ENCODE assay signal across 8 cellular contexts in the genomic region with DNA sequence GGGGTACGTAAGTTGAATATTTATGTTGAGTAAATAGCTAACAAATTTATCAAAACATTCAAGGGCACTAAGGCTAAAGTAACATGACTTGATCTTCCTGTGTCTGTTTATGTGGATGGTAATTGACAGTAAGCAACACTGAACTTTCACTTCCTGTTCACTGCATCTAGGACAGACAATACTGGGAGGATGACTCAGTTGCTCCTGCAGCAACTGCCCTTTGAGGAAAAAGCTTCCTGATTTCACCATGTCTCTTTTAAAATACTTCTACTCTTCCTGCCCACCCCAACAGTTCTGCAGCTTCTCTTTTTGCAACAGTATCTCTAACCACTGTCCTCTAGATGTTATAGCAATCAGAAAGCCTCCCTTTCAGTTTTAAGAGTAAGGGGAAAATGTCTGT.
DNase-seq lines count a peak whose midpoint lies in the region; ATAC-seq, FAIRE-seq and TF ChIP-seq lines count a peak whose summit lies in the region.

No MANE protein-coding gene starts in this region.

- intact Hi-C loops in A673 (cut with micrococcal nuclease; ENCODE audit: unreplicated experiment) = no loop called here
- intact Hi-C loops in naive thymus-derived CD4-positive, alpha-beta T cell (cut with micrococcal nuclease) = no loop called here

- peaks cover 0 to 11% (median 0%) of the 10 kb centered on the region in 7 donors for H3K4me1 Mint-ChIP-seq in naive thymus-derived CD4-positive, alpha-beta T cell
- H3K4me1 Mint-ChIP-seq in progenitor cell of endocrine pancreas (ENCODE audit: low read depth) = no peaks in the 10 kb centered on the region

- peak overlapping the region in 1 of 10 donors; percentile 13 for H3K4me3 Mint-ChIP-seq in naive thymus-derived CD4-positive, alpha-beta T cell
- no peak overlapping the region for H3K4me3 Mint-ChIP-seq in progenitor cell of endocrine pancreas (ENCODE audit: low read depth)

- no peaks in the 10 kb centered on the region for H3K36me3 Mint-ChIP-seq in naive thymus-derived CD4-positive, alpha-beta T cell
- H3K36me3 Mint-ChIP-seq in progenitor cell of endocrine pancreas (ENCODE audit: insufficient read depth) = no peaks in the 10 kb centered on the region

- TF ChIP-seq CTCF in A673 (conservative IDR thresholded peaks at IDR 0.05; ENCODE audit: low read depth, low read length) (no peak), HL-60 (IDR thresholded peaks at IDR 0.05; ENCODE audit: insufficient read depth, low read length) (no peak), bronchial epithelial cell (IDR thresholded peaks at IDR 0.05; ENCODE audit: insufficient read depth, low read length, severe bottlenecking) (no peak), progenitor cell of endocrine pancreas (IDR thresholded peaks at IDR 0.05; ENCODE audit: unreplicated experiment) (no peak)

- no peak overlapping the region for H3K27ac Mint-ChIP-seq in naive thymus-derived CD4-positive, alpha-beta T cell
- H3K27ac Mint-ChIP-seq in progenitor cell of endocrine pancreas = no peak overlapping the region

- no peaks in the 10 kb centered on the region for H3K27me3 ChIP-seq in A673 (replicated peaks; ENCODE audit: insufficient read depth, low read depth, low read length, poor library complexity)
- H3K27me3 ChIP-seq in HL-60 (ENCODE audit: insufficient read depth, poor library complexity, severe bottlenecking) = no peaks in the 10 kb centered on the region
- H3K27me3 ChIP-seq in bronchial epithelial cell (ENCODE audit: control insufficient read depth, insufficient read depth, low read length) = no peaks in the 10 kb centered on the region
- no peaks in the 10 kb centered on the region for H3K27me3 ChIP-seq in naive thymus-derived CD4-positive, alpha-beta T cell (ENCODE audit: control insufficient read depth in 2 of 2, insufficient read depth in 2 of 2, low read length in 2 of 2)

- no peak overlapping the region for H3K27ac ChIP-seq in A673 (ENCODE audit: low read depth, low read length, poor library complexity, severe bottlenecking)
- peak overlapping the region; percentile 85 for H3K27ac ChIP-seq in HL-60 (replicated peaks)
- no peak overlapping the region for H3K27ac ChIP-seq in naive thymus-derived CD4-positive, alpha-beta T cell (ENCODE audit: low read depth, low read length)

- CTCF ChIA-PET in A673 (lab: Charles Lee) = interaction anchor here (0.6 kb wide), 1 partner anchor 183 kb away, joined by 3 read pairs; no protein-coding TSS in a partner anchor
- CTCF ChIA-PET in naive thymus-derived CD4-positive, alpha-beta T cell (lab: Charles Lee) = no interaction called here

- DNase-seq in A673 (ENCODE audit: low spot score) (peak; percentile 18), HL-60 (ENCODE audit: low read depth in 1 of 2, low spot score in 1 of 2) (peak; percentile 88 to 95), bronchial epithelial cell (ENCODE audit: low read depth) (peak; percentile 59), DMS79 (lab: John Stamatoyannopoulos, UW) (no peak), progenitor cell of endocrine pancreas (ENCODE audit: low spot score, unreplicated experiment) (no peak), cerebellum (ENCODE audit: low spot score) (no peak)
- DNase-seq in naive thymus-derived CD4-positive, alpha-beta T cell = no peak

- POLR2A ChIA-PET in A673 (lab: Charles Lee; ENCODE audit: low non-redundant PET) = no interaction called here
- POLR2A ChIA-PET in naive thymus-derived CD4-positive, alpha-beta T cell (lab: Charles Lee) = no interaction called here

- FAIRE-seq in bronchial epithelial cell (lab: Jason Lieb, UNC) = no peak

- no TSS peak for BruUV-seq in A673 (replicated peaks; lab: Mats Ljungman, UMichigan)

- H3K9me3 ChIP-seq in A673 (ENCODE audit: low read depth, low read length, poor library complexity, severe bottlenecking) = no peaks in the 10 kb centered on the region
- no peaks in the 10 kb centered on the region for H3K9me3 ChIP-seq in naive thymus-derived CD4-positive, alpha-beta T cell (ENCODE audit: control insufficient read depth in 2 of 3, low read length in 3 of 3)

- no peaks in the 10 kb centered on the region for H3K27me3 Mint-ChIP-seq in naive thymus-derived CD4-positive, alpha-beta T cell
- H3K27me3 Mint-ChIP-seq in progenitor cell of endocrine pancreas = no peaks in the 10 kb centered on the region

- no peak overlapping the region for H3K4me3 ChIP-seq in A673 (ENCODE audit: low read depth, low read length, poor library complexity, severe bottlenecking)
- no peak overlapping the region for H3K4me3 ChIP-seq in HL-60 (replicated peaks; ENCODE audit: insufficient read depth, low read length)
- no peak overlapping the region for H3K4me3 ChIP-seq in bronchial epithelial cell (ENCODE audit: low read depth, low read length)
- H3K4me3 ChIP-seq in naive thymus-derived CD4-positive, alpha-beta T cell (ENCODE audit: low read length) = no peak overlapping the region

- H3K4me1 ChIP-seq in A673 (ENCODE audit: insufficient read depth, low read length, poor library complexity, severe bottlenecking) = peaks cover 10% of the 10 kb centered on the region
- H3K4me1 ChIP-seq in naive thymus-derived CD4-positive, alpha-beta T cell (ENCODE audit: control insufficient read depth in 2 of 2, insufficient read depth in 2 of 2, low read length in 2 of 2) = no peaks in the 10 kb centered on the region

- peaks cover 0 to 24% (median 4%) of the 10 kb centered on the region in 11 donors for H3K9me3 Mint-ChIP-seq in naive thymus-derived CD4-positive, alpha-beta T cell
- no peaks in the 10 kb centered on the region for H3K9me3 Mint-ChIP-seq in progenitor cell of endocrine pancreas (ENCODE audit: low read depth)

- H3K36me3 ChIP-seq in A673 (ENCODE audit: insufficient read depth, low read length, poor library complexity, severe bottlenecking) = no peaks in the 10 kb centered on the region
- H3K36me3 ChIP-seq in bronchial epithelial cell (ENCODE audit: control insufficient read depth, insufficient read depth, low read length) = no peaks in the 10 kb centered on the region
- H3K36me3 ChIP-seq in naive thymus-derived CD4-positive, alpha-beta T cell (ENCODE audit: control insufficient read depth in 2 of 3, insufficient read depth in 3 of 3, low read length in 3 of 3) = no peaks in the 10 kb centered on the region

- ATAC-seq in GM19328 (IDR thresholded peaks at IDR 0.05; ENCODE audit: unreplicated experiment) = peak; percentile 60
- peak; percentile 91 for ATAC-seq in naive thymus-derived CD4-positive, alpha-beta T cell

Comparison
In these comparisons a context has a peak if more than half of its experiments do, and no peak if none do; other contexts are left out.
1. DNase-seq: peak in A673 (single experiment), HL-60 (2 of 2) and bronchial epithelial cell (single experiment); none in naive thymus-derived CD4-positive, alpha-beta T cell (0 of 9), DMS79 (single experiment), progenitor cell of endocrine pancreas (single experiment) and cerebellum (single experiment).